22 cellular contexts compared by ENCODE assay signal in genomic region chr19:28841531-28841930, GRCh38.
"Had no signal": no experiment of that assay in that cellular context is flagged by ENCODE, and none has a peak within 500 bp of the region (broad histone marks: within the 10 kb centered on the region; RNA-seq: fewer than 3 reads in every experiment).

No MANE protein-coding gene starts in this region.

- H3K4me3 ChIP-seq: colonic mucosa, hepatocyte, left ventricle myocardium inferior, lung, psoas muscle, sigmoid colon, skin epidermis had no signal

- H3K4me3 Mint-ChIP-seq: endodermal cell, naive B cell, nephron, type B pancreatic cell had no signal

- H3K36me3 ChIP-seq: colonic mucosa, left ventricle myocardium inferior, neutrophil, sigmoid colon had no signal

- ATAC-seq: foreskin keratinocyte, left cardiac atrium, psoas muscle had no signal

- H3K4me1 Mint-ChIP-seq: endodermal cell, naive B cell had no signal

- H3K36me3 Mint-ChIP-seq: naive B cell, type B pancreatic cell had no signal

- H3K4me1 ChIP-seq: colonic mucosa, foreskin keratinocyte, left ventricle myocardium inferior, psoas muscle, sigmoid colon had no signal

- H3K9me3 Mint-ChIP-seq: endodermal cell, naive B cell, nephron, type B pancreatic cell had no signal

- H2AFZ ChIP-seq: hepatocyte had no signal

- FAIRE-seq: endothelial cell of umbilical vein, kidney had no signal

- H3K9me3 ChIP-seq: colonic mucosa, left ventricle myocardium inferior, neutrophil, psoas muscle, sigmoid colon had no signal

- H3K27ac Mint-ChIP-seq: endodermal cell, naive B cell, type B pancreatic cell had no signal

- H3K4me2 ChIP-seq: hepatocyte had no signal

- DNase-seq: colonic mucosa; effector CD4-positive, alpha-beta T cell; endodermal cell; erythroblast; foreskin keratinocyte; head of caudate nucleus; kidney; left cardiac atrium; left ventricle myocardium inferior; mesenchymal stem cell; naive B cell; psoas muscle; sigmoid colon; stimulated activated CD4-positive, alpha-beta T cell treated with anti-CD3 and anti-CD28 coated beads, Interleukin-2, amount 100 ng/mL, for 24 hours; stimulated activated naive CD4-positive, alpha-beta T cell treated with Interleukin-2 at 50 U/mL for 16 hours had no signal

- H3K27me3 ChIP-seq: colonic mucosa, foreskin keratinocyte, hepatocyte, neutrophil had no signal

- H3K27ac ChIP-seq: colonic mucosa, foreskin keratinocyte, hepatocyte, left ventricle myocardium inferior, neutrophil, psoas muscle, sigmoid colon, skin epidermis had no signal

- H3K79me2 ChIP-seq: hepatocyte had no signal
